30 cellular contexts compared by ENCODE assay signal in the genomic region with DNA sequence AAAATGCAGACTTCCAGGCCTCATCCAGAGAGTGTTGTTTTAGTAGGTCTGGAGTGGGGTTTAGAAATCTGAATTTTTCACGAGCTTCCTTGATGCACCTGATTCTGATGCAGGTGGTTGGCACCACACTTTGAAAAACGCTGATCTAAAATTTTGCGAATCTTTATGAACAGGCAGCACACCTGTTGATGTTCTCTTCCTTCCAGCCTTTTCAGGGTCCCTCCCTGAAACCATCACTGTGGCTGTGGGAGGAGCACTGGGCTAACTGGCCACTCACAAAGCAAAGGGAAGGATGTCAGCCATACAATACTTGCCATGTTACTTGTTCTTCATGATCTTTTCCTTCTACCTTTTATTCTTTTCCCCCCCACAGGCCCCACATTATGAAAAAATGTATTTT. TPM values are rescaled to one million over a fixed set of nuclear protein-coding genes. Genes with fewer than 3 reads are reported as not detected.
"Had no signal": no experiment of that assay in that cellular context is flagged by ENCODE, and none has a peak within 500 bp of the region (broad histone marks: within the 10 kb centered on the region; RNA-seq: fewer than 3 reads in every experiment).

No MANE protein-coding gene starts in this region.

- H3K4me3 ChIP-seq: hepatocyte, left ventricle myocardium inferior, lung, pancreas, prostate gland, sigmoid colon, spleen, tibial nerve, uterus had no signal

- H3K36me3 Mint-ChIP-seq: natural killer cell had no signal

- DNase-seq: islet precursor cell; left ventricle myocardium inferior; mesendoderm; naive B cell; natural killer cell; nucleus accumbens; pancreas; posterior cingulate gyrus; retina; right cardiac atrium; sigmoid colon; small intestine; spleen; stimulated activated CD4-positive, alpha-beta T cell treated with anti-CD3 and anti-CD28 coated beads, Interleukin-4, amount 100 ng/mL, for 24 hours; stimulated activated naive CD4-positive, alpha-beta T cell treated with Interleukin-2 at 50 U/mL for 16 hours; stimulated activated naive CD8-positive, alpha-beta T cell treated with anti-CD3 and anti-CD28 coated beads, Interleukin-15, amount 100 ng/mL, for 72 hours; substantia nigra; uterus had no signal

- H3K9me3 Mint-ChIP-seq: mesothelial cell of epicardium; naive B cell; natural killer cell; stimulated activated memory B cell treated with anti-CD40 and anti-IgM and Interleukin-4, amounts not matched to agents 10 μg/mL and 1 μg/mL and 100 μg/mL, for 72 hours; stimulated activated naive CD8-positive, alpha-beta T cell treated with anti-CD3 and anti-CD28 coated beads, Interleukin-15, amount 100 ng/mL, for 72 hours; type B pancreatic cell had no signal

- H3K27ac Mint-ChIP-seq: mesothelial cell of epicardium; natural killer cell; stimulated activated memory B cell treated with anti-CD40 and anti-IgM and Interleukin-4, amounts not matched to agents 10 μg/mL and 1 μg/mL and 100 μg/mL, for 72 hours; stimulated activated naive CD8-positive, alpha-beta T cell treated with anti-CD3 and anti-CD28 coated beads, Interleukin-15, amount 100 ng/mL, for 72 hours; type B pancreatic cell had no signal

- H3K9me3 ChIP-seq: left ventricle myocardium inferior, pancreas, prostate gland, sigmoid colon, spleen, tibial nerve, uterus had no signal

- H3K4me2 ChIP-seq: hepatocyte had no signal

- H3K4me1 Mint-ChIP-seq: mesothelial cell of epicardium; naive B cell; natural killer cell; stimulated activated memory B cell treated with anti-CD40 and anti-IgM and Interleukin-4, amounts not matched to agents 10 μg/mL and 1 μg/mL and 100 μg/mL, for 72 hours; stimulated activated naive CD8-positive, alpha-beta T cell treated with anti-CD3 and anti-CD28 coated beads, Interleukin-15, amount 100 ng/mL, for 72 hours had no signal

- H3K27ac ChIP-seq: hepatocyte, left ventricle myocardium inferior, pancreas, prostate gland, sigmoid colon, spleen, tibial nerve, uterus had no signal

- ATAC-seq: natural killer cell; pancreas; right cardiac atrium; stimulated activated memory B cell treated with anti-CD40 and anti-IgM and Interleukin-4, amounts not matched to agents 10 μg/mL and 1 μg/mL and 100 μg/mL, for 72 hours; stimulated activated naive CD8-positive, alpha-beta T cell treated with anti-CD3 and anti-CD28 coated beads, Interleukin-15, amount 100 ng/mL, for 72 hours had no signal

- H3K36me3 ChIP-seq: prostate gland, uterus had no signal

- H3K79me2 ChIP-seq: hepatocyte had no signal

- H3K27me3 ChIP-seq: hepatocyte, pancreas, sigmoid colon, spleen, tibial nerve, uterus had no signal

- H2AFZ ChIP-seq: hepatocyte had no signal

- H3K4me1 ChIP-seq: pancreas, prostate gland, sigmoid colon, spleen, tibial nerve, uterus had no signal

- H3K4me3 Mint-ChIP-seq: mesothelial cell of epicardium; naive B cell; natural killer cell; stimulated activated memory B cell treated with anti-CD40 and anti-IgM and Interleukin-4, amounts not matched to agents 10 μg/mL and 1 μg/mL and 100 μg/mL, for 72 hours; stimulated activated naive CD8-positive, alpha-beta T cell treated with anti-CD3 and anti-CD28 coated beads, Interleukin-15, amount 100 ng/mL, for 72 hours; type B pancreatic cell had no signal

- H3K27me3 Mint-ChIP-seq: naive B cell; stimulated activated memory B cell treated with anti-CD40 and anti-IgM and Interleukin-4, amounts not matched to agents 10 μg/mL and 1 μg/mL and 100 μg/mL, for 72 hours; stimulated activated naive CD8-positive, alpha-beta T cell treated with anti-CD3 and anti-CD28 coated beads, Interleukin-15, amount 100 ng/mL, for 72 hours; type B pancreatic cell had no signal

RNA-seq across cellular contexts. Expression of gene DNAH3, which starts 22.0 kb away (rescaled TPM):
- total RNA-seq: kidney epithelial cell, mesothelial cell of epicardium, mononuclear cell, natural killer cell, osteoblast, sigmoid colon, spleen, tibial nerve had no signal

RNA-seq across cellular contexts. Expression of gene ZP2, which starts 38.7 kb away (rescaled TPM):
- total RNA-seq: kidney epithelial cell, left ventricle myocardium inferior, mesothelial cell of epicardium, mononuclear cell, natural killer cell, osteoblast, pancreas, prostate gland, right cardiac atrium, sigmoid colon, spleen, temporal lobe, tibial nerve, ureter had no signal
